ENCODE assay signal across 1 cellular context in genomic region chr17:42194133-42194899, GRCh38.
TF ChIP-seq lines count a peak whose summit lies in the region.

TSS of gene GHDC (minus strand) at chr17:42194494. CDS start at chr17:42193581, 913 bp downstream.

TF ChIP-seq in HepG2, 621 proteins besides CTCF, POLR2A, EP300 and RAD21 (continued from another document and continues in another):
- TF ChIP-seq HNF1A (IDR thresholded peaks at IDR 0.05; ENCODE audit: low read depth) = no peak; the same call in 1 of the 2 replicates
- TF ChIP-seq HNF1A (CRISPR knock-in tag; IDR thresholded peaks at IDR 0.05; ENCODE audit: borderline replicate concordance) = no peak
- no peak for TF ChIP-seq ZNF503 (CRISPR knock-in tag; IDR thresholded peaks at IDR 0.05)
- TF ChIP-seq MED8 (CRISPR knock-in tag; IDR thresholded peaks at IDR 0.05; ENCODE audit: insufficient replicate concordance) = peak; percentile 86
- TF ChIP-seq RNF219 (CRISPR knock-in tag; IDR thresholded peaks at IDR 0.05) = no peak
- peak; percentile 56; the same call in 1 of the 2 replicates for TF ChIP-seq ESRRA (CRISPR knock-in tag; IDR thresholded peaks at IDR 0.05; ENCODE audit: low read depth)
- peak; percentile 69 for TF ChIP-seq POGK (CRISPR knock-in tag; conservative IDR thresholded peaks at IDR 0.05)
- TF ChIP-seq ZFP90 (CRISPR knock-in tag; IDR thresholded peaks at IDR 0.05; ENCODE audit: borderline replicate concordance) = peak; percentile 55; the same call in 1 of the 2 replicates
- TF ChIP-seq PBX3 (CRISPR knock-in tag; IDR thresholded peaks at IDR 0.05; ENCODE audit: borderline replicate concordance) = no peak
- TF ChIP-seq IRF2 (CRISPR knock-in tag; IDR thresholded peaks at IDR 0.05) = 0 out of 2 replicates have a peak, but pooled peaks have one; percentile 60
- peak; percentile 95 for TF ChIP-seq ZNF598 (CRISPR knock-in tag; IDR thresholded peaks at IDR 0.05; ENCODE audit: borderline replicate concordance)
- TF ChIP-seq TRIM24 (CRISPR knock-in tag; IDR thresholded peaks at IDR 0.05) = no peak
- TF ChIP-seq ZNF251 (CRISPR knock-in tag; IDR thresholded peaks at IDR 0.05) = no peak
- TF ChIP-seq ONECUT2 (CRISPR knock-in tag; IDR thresholded peaks at IDR 0.05) = no peak
- TF ChIP-seq FOXA3 (CRISPR knock-in tag; IDR thresholded peaks at IDR 0.05) = no peak
- TF ChIP-seq LBX2 (CRISPR knock-in tag; IDR thresholded peaks at IDR 0.05; ENCODE audit: borderline replicate concordance) = no peak
- peak; percentile 57; the same call in 1 of the 2 replicates for TF ChIP-seq TOPORS (CRISPR knock-in tag; IDR thresholded peaks at IDR 0.05)
- no peak for TF ChIP-seq ZNF17 (CRISPR knock-in tag; IDR thresholded peaks at IDR 0.05)
- TF ChIP-seq TSC22D2 (CRISPR knock-in tag; IDR thresholded peaks at IDR 0.05; ENCODE audit: borderline replicate concordance) = peak; percentile 57; the same call in 1 of the 2 replicates
- TF ChIP-seq CREBL2 (CRISPR knock-in tag; IDR thresholded peaks at IDR 0.05; ENCODE audit: borderline replicate concordance) = peak; percentile 76; the same call in 1 of the 2 replicates
- 0 out of 2 replicates have a peak, but pooled peaks have one; percentile 17 for TF ChIP-seq ZSCAN25 (CRISPR knock-in tag; IDR thresholded peaks at IDR 0.05)
- TF ChIP-seq PHF21A (CRISPR knock-in tag; IDR thresholded peaks at IDR 0.05) = peak; percentile 69
- no peak for TF ChIP-seq SP2 (CRISPR knock-in tag; IDR thresholded peaks at IDR 0.05)
- TF ChIP-seq WIZ (CRISPR knock-in tag; IDR thresholded peaks at IDR 0.05) = no peak
- peak; percentile 47; the same call in 1 of the 2 replicates for TF ChIP-seq FOXC1 (CRISPR knock-in tag; IDR thresholded peaks at IDR 0.05; ENCODE audit: borderline replicate concordance)
- TF ChIP-seq ZNF770 (CRISPR knock-in tag; IDR thresholded peaks at IDR 0.05) = peak; percentile 86
- peak; percentile 81 for TF ChIP-seq HDAC1 (CRISPR knock-in tag; IDR thresholded peaks at IDR 0.05)
- TF ChIP-seq DZIP1 (CRISPR knock-in tag; IDR thresholded peaks at IDR 0.05) = no peak
- TF ChIP-seq ZNF547 (CRISPR knock-in tag; IDR thresholded peaks at IDR 0.05) = peak; percentile 42; the same call in 1 of the 2 replicates
- peak; percentile 86; the same call in 1 of the 2 replicates for TF ChIP-seq ZNF569 (CRISPR knock-in tag; IDR thresholded peaks at IDR 0.05; ENCODE audit: borderline replicate concordance)
- TF ChIP-seq ZNF850 (CRISPR knock-in tag; conservative IDR thresholded peaks at IDR 0.05) = no peak
- TF ChIP-seq NRL (CRISPR knock-in tag; IDR thresholded peaks at IDR 0.05; ENCODE audit: borderline replicate concordance) = peak; percentile 6; the same call in 1 of the 2 replicates
- peak; percentile 45 for TF ChIP-seq ARID5B (CRISPR knock-in tag; IDR thresholded peaks at IDR 0.05)
- peak; percentile 82 for TF ChIP-seq TBX2 (CRISPR knock-in tag; IDR thresholded peaks at IDR 0.05; ENCODE audit: borderline replicate concordance)
- TF ChIP-seq ZNF670 (CRISPR knock-in tag; IDR thresholded peaks at IDR 0.05; ENCODE audit: borderline replicate concordance) = 0 out of 2 replicates have a peak, but pooled peaks have one; percentile 53
- peak; percentile 33; the same call in 1 of the 2 replicates for TF ChIP-seq HES4 (CRISPR knock-in tag; IDR thresholded peaks at IDR 0.05; ENCODE audit: borderline replicate concordance)
